17 cellular contexts compared by ENCODE assay signal in the genomic region with DNA sequence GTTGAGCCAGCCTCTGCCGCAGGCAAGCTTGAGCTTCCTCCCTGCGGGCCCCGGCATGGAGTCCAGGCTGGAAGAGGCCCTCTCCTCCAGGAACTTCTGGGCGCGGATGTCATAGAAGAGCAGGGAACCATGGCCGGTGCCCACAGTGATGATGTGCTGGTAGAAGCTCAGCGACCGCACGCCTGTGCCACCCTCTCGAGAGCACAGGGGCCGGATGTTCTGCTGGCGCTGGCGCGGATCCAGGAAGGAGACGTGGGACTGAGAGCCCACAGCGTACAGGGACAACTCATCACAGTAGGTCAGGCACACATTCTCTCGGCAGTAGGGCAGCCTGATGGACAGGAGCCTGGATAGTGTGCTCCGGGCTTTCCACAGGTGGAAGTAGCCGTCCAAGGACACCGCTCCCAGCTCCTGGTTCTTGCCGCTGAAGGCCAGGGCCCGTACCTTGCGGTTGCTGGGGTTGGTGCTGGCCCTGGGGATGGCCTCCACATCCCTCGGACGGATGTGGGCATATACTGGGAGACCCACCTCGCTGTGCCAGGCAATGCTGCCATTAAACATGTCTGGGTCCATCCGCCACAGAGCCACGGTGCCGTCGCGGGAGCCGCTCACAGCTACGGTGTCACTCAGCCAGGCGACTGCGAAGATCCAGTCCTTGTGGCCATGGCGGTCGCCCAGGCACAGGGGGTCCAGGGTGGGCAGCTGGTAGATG. TPM values are rescaled to one million over a fixed set of nuclear protein-coding genes. Genes with fewer than 3 reads are reported as not detected.
DNase-seq lines count a peak whose midpoint lies in the region; ATAC-seq and TF ChIP-seq lines count a peak whose summit lies in the region.
"Had no signal": no experiment of that assay in that cellular context is flagged by ENCODE, and none has a peak within 500 bp of the region (broad histone marks: within the 10 kb centered on the region; RNA-seq: fewer than 3 reads in every experiment).

No MANE protein-coding gene starts in this region.

- peaks cover 16% of the 10 kb centered on the region for H3K27me3 Mint-ChIP-seq in CD8-positive, alpha-beta T cell (ENCODE audit: low read depth)
- peaks cover 16% of the 10 kb centered on the region for H3K27me3 Mint-ChIP-seq in progenitor cell of endocrine pancreas

- H3K4me1 ChIP-seq in CD8-positive, alpha-beta T cell (ENCODE audit: insufficient read depth, low read length), result no peaks in the 10 kb centered on the region
- H3K4me1 ChIP-seq in tibial nerve (no peaks in the 10 kb centered on the region), right atrium auricular region (no peaks in the 10 kb centered on the region)

- H3K27ac Mint-ChIP-seq in CD8-positive, alpha-beta T cell, result no peak overlapping the region
- H3K27ac Mint-ChIP-seq in progenitor cell of endocrine pancreas, result no peak overlapping the region
- H3K27ac Mint-ChIP-seq: CD14-positive monocyte had no signal

- no peak for ATAC-seq in CD8-positive, alpha-beta T cell

- H3K4me3 Mint-ChIP-seq in CD8-positive, alpha-beta T cell, result peak overlapping the region; percentile 8
- H3K4me3 Mint-ChIP-seq in progenitor cell of endocrine pancreas (ENCODE audit: low read depth), result peak overlapping the region; percentile 41
- H3K4me3 Mint-ChIP-seq: CD14-positive monocyte had no signal

- no peaks in the 10 kb centered on the region for H3K27me3 ChIP-seq in CD8-positive, alpha-beta T cell (ENCODE audit: insufficient read depth, low read length)
- no peaks in the 10 kb centered on the region for H3K27me3 ChIP-seq in tibial nerve
- H3K27me3 ChIP-seq in right atrium auricular region, result no peaks in the 10 kb centered on the region

- no peaks in the 10 kb centered on the region for H3K36me3 Mint-ChIP-seq in CD8-positive, alpha-beta T cell
- peaks cover 2% of the 10 kb centered on the region for H3K36me3 Mint-ChIP-seq in progenitor cell of endocrine pancreas (ENCODE audit: insufficient read depth)
- H3K36me3 Mint-ChIP-seq: CD14-positive monocyte had no signal

- POLR2A ChIA-PET in CD8-positive, alpha-beta T cell (lab: Charles Lee), result no interaction called here

- intact Hi-C loops in CD8-positive, alpha-beta T cell (cut with DNase I, micrococcal nuclease), result no loop called here

- no peaks in the 10 kb centered on the region for H3K9me3 Mint-ChIP-seq in CD8-positive, alpha-beta T cell
- H3K9me3 Mint-ChIP-seq in progenitor cell of endocrine pancreas (ENCODE audit: low read depth), result peaks cover 6% of the 10 kb centered on the region

- H3K4me3 ChIP-seq in CD8-positive, alpha-beta T cell (ENCODE audit: low read depth, low read length), result no peak overlapping the region
- H3K4me3 ChIP-seq in iPS-18c (ENCODE audit: insufficient read depth, low read depth, low read length) (0 out of 2 replicates have a peak overlapping the region, but pooled peaks have one; percentile 28), tibial nerve (no peak overlapping the region), right atrium auricular region (no peak overlapping the region)

- no peak for DNase-seq in CD8-positive, alpha-beta T cell
- DNase-seq in DMS53 treated with DMSO at 0.1 percent for 48 hours (lab: John Stamatoyannopoulos, UW; ENCODE audit: unreplicated experiment) (peak; percentile 39), progenitor cell of endocrine pancreas (ENCODE audit: low spot score, unreplicated experiment) (no peak), tibial nerve (ENCODE audit: low spot score in 2 of 2) (no peak), right atrium auricular region (ENCODE audit: low spot score) (no peak), NOMO-1 treated with DMSO at 0.1 percent for 48 hours (lab: John Stamatoyannopoulos, UW; ENCODE audit: unreplicated experiment) (no peak)
- DNase-seq: ACHN, AML-193, COR-L47, EL, NCI-H2107, NCI-H345 had no signal

- no peaks in the 10 kb centered on the region for H3K36me3 ChIP-seq in CD8-positive, alpha-beta T cell (ENCODE audit: insufficient read depth, low read length)
- H3K36me3 ChIP-seq in tibial nerve, result no peaks in the 10 kb centered on the region
- no peaks in the 10 kb centered on the region for H3K36me3 ChIP-seq in right atrium auricular region

- TF ChIP-seq POLR2A in tibial nerve (IDR thresholded peaks at IDR 0.05), result no peak

- CTCF ChIA-PET in CD8-positive, alpha-beta T cell (lab: Charles Lee), result no interaction called here

- no peak overlapping the region for H3K27ac ChIP-seq in CD8-positive, alpha-beta T cell (ENCODE audit: low read depth, low read length)
- no peak overlapping the region for H3K27ac ChIP-seq in tibial nerve
- H3K27ac ChIP-seq in right atrium auricular region, result no peak overlapping the region

- H3K9me3 ChIP-seq in CD8-positive, alpha-beta T cell (ENCODE audit: low read length), result no peaks in the 10 kb centered on the region
- H3K9me3 ChIP-seq in iPS-18c (ENCODE audit: control insufficient read depth, insufficient read depth, low read length) (peaks cover 2% of the 10 kb centered on the region), tibial nerve (no peaks in the 10 kb centered on the region), right atrium auricular region (no peaks in the 10 kb centered on the region)

- WGBS in tibial nerve, 2 donors, result 91 to 96% methylated on average over 5 to 11 of the region's 37 CpGs

- no peaks in the 10 kb centered on the region for H3K4me1 Mint-ChIP-seq in CD8-positive, alpha-beta T cell (ENCODE audit: low read depth)
- H3K4me1 Mint-ChIP-seq in progenitor cell of endocrine pancreas (ENCODE audit: low read depth), result no peaks in the 10 kb centered on the region
- H3K4me1 Mint-ChIP-seq: CD14-positive monocyte had no signal

- no peak for TF ChIP-seq CTCF in CD8-positive, alpha-beta T cell (IDR thresholded peaks at IDR 0.05)
- no peak for TF ChIP-seq CTCF in progenitor cell of endocrine pancreas (IDR thresholded peaks at IDR 0.05; ENCODE audit: unreplicated experiment)
- TF ChIP-seq CTCF in tibial nerve (IDR thresholded peaks at IDR 0.05), result no peak
- no peak for TF ChIP-seq CTCF in right atrium auricular region (IDR thresholded peaks at IDR 0.05)

- TF ChIP-seq EP300 in tibial nerve (IDR thresholded peaks at IDR 0.05), result no peak

RNA-seq across cellular contexts. Expression of a gene that starts 1.2 kb away (rescaled TPM):
- not detected for total RNA-seq in CD8-positive, alpha-beta T cell
- total RNA-seq in progenitor cell of endocrine pancreas, result 1.1 and 1.3 TPM in 2 replicates
- 1 to 10 TPM in 1 of 4 donors, under 1 TPM in 1, not detected in 2; 0.21 to 1.7 TPM for total RNA-seq in tibial nerve
- under 1 TPM in 1 of 2 donors, not detected in 1; 0.15 TPM for total RNA-seq in right atrium auricular region
- total RNA-seq: MCF 10A, OCI-LY7, RPMI7951 had no signal
